8 cellular contexts compared by ENCODE assay signal in the genomic region with DNA sequence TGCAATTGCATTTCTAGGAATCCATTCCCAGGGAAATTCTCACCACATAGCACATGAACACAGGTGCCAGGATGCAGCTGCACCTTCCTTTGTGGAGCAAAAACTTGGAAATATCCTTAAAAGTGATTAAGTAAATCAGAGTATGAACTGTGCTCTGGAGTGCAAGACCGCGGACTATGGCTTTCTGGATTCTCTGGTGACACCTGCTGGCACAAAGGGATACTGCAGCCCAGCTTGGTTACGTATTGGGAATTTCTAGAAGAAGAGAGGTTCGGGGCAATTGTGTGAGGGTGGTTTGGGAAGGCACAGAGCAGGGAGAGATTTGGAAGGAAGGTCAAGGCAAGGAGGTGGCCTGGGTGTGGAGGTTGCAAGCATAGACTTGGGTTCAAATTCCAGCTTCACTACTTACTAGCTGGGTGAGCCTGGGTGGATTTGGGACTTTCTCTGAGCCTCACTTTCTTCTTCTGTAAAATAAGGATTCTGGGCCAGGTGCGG. TPM values are rescaled to one million over a fixed set of nuclear protein-coding genes. Genes with fewer than 3 reads are reported as not detected.
A peak's percentile ranks its signal among the peaks of the same experiment; 100 is the strongest.
DNase-seq lines count a peak whose midpoint lies in the region; ATAC-seq and TF ChIP-seq lines count a peak whose summit lies in the region.

No MANE protein-coding gene starts in this region.

- no peaks in the 10 kb centered on the region for H3K27me3 Mint-ChIP-seq in progenitor cell of endocrine pancreas

- no peaks in the 10 kb centered on the region for H3K27me3 ChIP-seq in SJSA1 (replicated peaks)

- peak overlapping the region; percentile 11 for H3K27ac Mint-ChIP-seq in progenitor cell of endocrine pancreas

- peaks cover 4% of the 10 kb centered on the region for H3K9me3 Mint-ChIP-seq in progenitor cell of endocrine pancreas (ENCODE audit: low read depth)

- TF ChIP-seq CTCF in LNCAP (IDR thresholded peaks at IDR 0.05) (peak; percentile 98), progenitor cell of endocrine pancreas (IDR thresholded peaks at IDR 0.05; ENCODE audit: unreplicated experiment) (peak; percentile 89)

- peaks cover 17% of the 10 kb centered on the region for H3K4me1 Mint-ChIP-seq in progenitor cell of endocrine pancreas (ENCODE audit: low read depth)

- DNase-seq in DMS114 treated with DMSO at 0.1 percent for 48 hours (lab: John Stamatoyannopoulos, UW; ENCODE audit: unreplicated experiment) (peak; percentile 88), SJSA1 (ENCODE audit: low read depth in 1 of 2, low spot score in 2 of 2) (peak; percentile 77), head of caudate nucleus (peak in 40 of 42 donors; percentile 69 to 94 (median 84)), progenitor cell of endocrine pancreas (ENCODE audit: low spot score, unreplicated experiment) (peak; percentile 60)
- peak; percentile 85 for DNase-seq in activated naive CD4-positive, alpha-beta T cell treated with Interleukin-2 at 50 U/mL for 16 hours

- H3K9me3 ChIP-seq in SJSA1 (replicated peaks), result peaks cover 3% of the 10 kb centered on the region

- no peak overlapping the region for H3K4me3 ChIP-seq in SJSA1

- no peak overlapping the region for H3K27ac ChIP-seq in SJSA1

- H3K4me3 Mint-ChIP-seq in progenitor cell of endocrine pancreas (ENCODE audit: low read depth), result no peak overlapping the region

- no peaks in the 10 kb centered on the region for H3K36me3 ChIP-seq in SJSA1

- ATAC-seq in HG02763 (IDR thresholded peaks at IDR 0.05; ENCODE audit: unreplicated experiment) (no peak), HG03565 (IDR thresholded peaks at IDR 0.05; ENCODE audit: unreplicated experiment) (no peak)

- H3K4me1 ChIP-seq in SJSA1 (replicated peaks), result peaks cover 26% of the 10 kb centered on the region

- intact Hi-C loops in head of caudate nucleus (cut with DNase I), result loop anchor here (2.0 kb wide), 1 partner anchor 49 kb away; no protein-coding TSS in a partner anchor

- peaks cover 1% of the 10 kb centered on the region for H3K36me3 Mint-ChIP-seq in progenitor cell of endocrine pancreas (ENCODE audit: insufficient read depth)

RNA-seq across cellular contexts. Expression of a gene that starts 15.9 kb away (rescaled TPM):
- 24.8 and 43.5 TPM in 2 replicates for total RNA-seq in SJSA1 (2014; rRNA removed; shearing (Covaris generic))
- 26.0 and 31.0 TPM in 2 replicates for total RNA-seq in progenitor cell of endocrine pancreas

RNA-seq across cellular contexts. Expression of a gene that starts 21.3 kb away (rescaled TPM):
- 29.3 and 30.8 TPM in 2 replicates for total RNA-seq in SJSA1 (2014; rRNA removed; shearing (Covaris generic))
- 19.6 and 21.3 TPM in 2 replicates for total RNA-seq in progenitor cell of endocrine pancreas

RNA-seq across cellular contexts. Expression of a gene that starts 56.4 kb away (rescaled TPM):
- 45.4 and 51.1 TPM in 2 replicates for total RNA-seq in SJSA1 (2014; rRNA removed; shearing (Covaris generic))
- 150 and 157 TPM in 2 replicates for total RNA-seq in progenitor cell of endocrine pancreas
